ENCODE assay signal across 11 cellular contexts in the genomic region with DNA sequence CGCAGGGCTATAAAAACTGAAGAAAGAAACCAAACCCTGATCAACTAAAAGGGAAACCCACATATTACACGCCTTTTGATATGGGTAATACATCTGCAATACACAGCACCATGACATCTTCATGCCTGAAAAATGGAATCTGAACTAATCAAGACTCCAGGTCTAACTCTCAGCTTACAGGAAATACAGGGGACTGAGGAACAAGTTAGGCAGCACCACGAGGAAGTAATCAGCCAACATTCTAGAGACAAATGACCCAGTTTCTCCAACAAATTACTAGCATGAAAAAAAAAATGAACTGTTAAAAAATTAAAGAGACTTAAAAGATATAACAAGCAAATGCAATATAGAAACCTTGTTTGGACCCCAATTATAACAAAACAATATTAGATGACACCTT.
"Had no signal": no experiment of that assay in that cellular context is flagged by ENCODE, and none has a peak within 500 bp of the region (broad histone marks: within the 10 kb centered on the region; RNA-seq: fewer than 3 reads in every experiment).

No MANE protein-coding gene starts in this region.

- DNase-seq: GM23248, GOT3, H7, H9, HCEC 1CT, HFFc6 had no signal

- H3K9ac ChIP-seq: GM23248 had no signal

- H3K9me3 ChIP-seq: HAP-1 had no signal

- ATAC-seq: GM23338, HCT116 had no signal

- H3K4me2 ChIP-seq: GM23338 had no signal

- H3K4me1 ChIP-seq: HAP-1 had no signal

- FAIRE-seq: H1, H54 had no signal

- H3K27ac ChIP-seq: GM23248 had no signal

- H2AFZ ChIP-seq: GM23248, GM23338 had no signal

- H3K4me3 ChIP-seq: GM23248, GM23338, HAP-1 had no signal
